In genomic region chr4:183932576-183932975, GRCh38 we compare ENCODE assay signal across 22 cellular contexts. TPM values are rescaled to one million over a fixed set of nuclear protein-coding genes. Genes with fewer than 3 reads are reported as not detected.
"Had no signal": no experiment of that assay in that cellular context is flagged by ENCODE, and none has a peak within 500 bp of the region (broad histone marks: within the 10 kb centered on the region; RNA-seq: fewer than 3 reads in every experiment).

No MANE protein-coding gene starts in this region.

- DNase-seq: naive thymus-derived CD8-positive, alpha-beta T cell; nephron progenitor cell; pancreas; right cardiac atrium; right lobe of liver; sigmoid colon; small intestine; stimulated activated CD4-positive, alpha-beta T cell treated with anti-CD3 and anti-CD28 coated beads, Interleukin-15, amount 100 ng/mL, for 24 hours; stimulated activated CD4-positive, alpha-beta T cell treated with anti-CD3 and anti-CD28 coated beads, Interleukin-2, amount 100 ng/mL, for 24 hours; stimulated activated CD4-positive, alpha-beta T cell treated with anti-CD3 and anti-CD28 coated beads, Interleukin-2, amount 100 ng/mL, for 48 hours; stimulated activated CD4-positive, alpha-beta T cell treated with anti-CD3 and anti-CD28 coated beads, Interleukin-4, amount 100 ng/mL, for 24 hours; stimulated activated naive B cell treated with anti-CD40 and anti-IgM and Interleukin-4, amounts not matched to agents 10 μg/mL and 1 μg/mL and 100 μg/mL, for 72 hours; stimulated activated naive CD4-positive, alpha-beta T cell treated with Interleukin-2 at 50 U/mL for 16 hours; stomach; thyroid gland; upper lobe of right lung; uterus had no signal

- H3K36me3 Mint-ChIP-seq: naive thymus-derived CD8-positive, alpha-beta T cell; natural killer cell treated with Interleukin-12 subunit alpha and Interleukin-12 subunit beta and Interleukin-15 and Interleukin-18, amount 100 ng/mL, for 72 hours; stimulated activated effector memory CD8-positive, alpha-beta T cell treated with anti-CD3 and anti-CD28 coated beads, Interleukin-12 subunit alpha, Interleukin-12 subunit beta, amount 100 ng/mL, for 72 hours; stimulated activated naive B cell treated with anti-CD40 and anti-IgM and Interleukin-4, amounts not matched to agents 10 μg/mL and 1 μg/mL and 100 μg/mL, for 72 hours; type B pancreatic cell had no signal

- H3K27ac Mint-ChIP-seq: naive thymus-derived CD8-positive, alpha-beta T cell; natural killer cell treated with Interleukin-12 subunit alpha and Interleukin-12 subunit beta and Interleukin-15 and Interleukin-18, amount 100 ng/mL, for 72 hours; nephron progenitor cell; stimulated activated effector memory CD8-positive, alpha-beta T cell treated with anti-CD3 and anti-CD28 coated beads, Interleukin-12 subunit alpha, Interleukin-12 subunit beta, amount 100 ng/mL, for 72 hours; stimulated activated naive B cell treated with anti-CD40 and anti-IgM and Interleukin-4, amounts not matched to agents 10 μg/mL and 1 μg/mL and 100 μg/mL, for 72 hours; stimulated activated naive CD8-positive, alpha-beta T cell treated with anti-CD3 and anti-CD28 coated beads, Interleukin-15, Interleukin-2, amounts not matched to agents 100 ng/mL and 50 ng/mL, for 24 hours; type B pancreatic cell had no signal

- H3K4me1 Mint-ChIP-seq: naive thymus-derived CD8-positive, alpha-beta T cell; stimulated activated effector memory CD8-positive, alpha-beta T cell treated with anti-CD3 and anti-CD28 coated beads, Interleukin-12 subunit alpha, Interleukin-12 subunit beta, amount 100 ng/mL, for 72 hours; stimulated activated naive B cell treated with anti-CD40 and anti-IgM and Interleukin-4, amounts not matched to agents 10 μg/mL and 1 μg/mL and 100 μg/mL, for 72 hours had no signal

- H3K9me3 Mint-ChIP-seq: naive thymus-derived CD8-positive, alpha-beta T cell; natural killer cell treated with Interleukin-12 subunit alpha and Interleukin-12 subunit beta and Interleukin-15 and Interleukin-18, amount 100 ng/mL, for 72 hours; nephron progenitor cell; neural crest cell; stimulated activated effector memory CD8-positive, alpha-beta T cell treated with anti-CD3 and anti-CD28 coated beads, Interleukin-12 subunit alpha, Interleukin-12 subunit beta, amount 100 ng/mL, for 72 hours; stimulated activated naive B cell treated with anti-CD40 and anti-IgM and Interleukin-4, amounts not matched to agents 10 μg/mL and 1 μg/mL and 100 μg/mL, for 72 hours; stimulated activated naive CD8-positive, alpha-beta T cell treated with anti-CD3 and anti-CD28 coated beads, Interleukin-15, Interleukin-2, amounts not matched to agents 100 ng/mL and 50 ng/mL, for 24 hours; type B pancreatic cell had no signal

- ATAC-seq: naive thymus-derived CD8-positive, alpha-beta T cell; natural killer cell treated with Interleukin-12 subunit alpha and Interleukin-12 subunit beta and Interleukin-15 and Interleukin-18, amount 100 ng/mL, for 72 hours; pancreas; right cardiac atrium; right lobe of liver; stimulated activated effector memory CD8-positive, alpha-beta T cell treated with anti-CD3 and anti-CD28 coated beads, Interleukin-12 subunit alpha, Interleukin-12 subunit beta, amount 100 ng/mL, for 72 hours; stimulated activated naive B cell treated with anti-CD40 and anti-IgM and Interleukin-4, amounts not matched to agents 10 μg/mL and 1 μg/mL and 100 μg/mL, for 72 hours; upper lobe of right lung had no signal

- H3K4me3 Mint-ChIP-seq: naive thymus-derived CD8-positive, alpha-beta T cell; natural killer cell treated with Interleukin-12 subunit alpha and Interleukin-12 subunit beta and Interleukin-15 and Interleukin-18, amount 100 ng/mL, for 72 hours; nephron progenitor cell; neural crest cell; stimulated activated effector memory CD8-positive, alpha-beta T cell treated with anti-CD3 and anti-CD28 coated beads, Interleukin-12 subunit alpha, Interleukin-12 subunit beta, amount 100 ng/mL, for 72 hours; stimulated activated naive B cell treated with anti-CD40 and anti-IgM and Interleukin-4, amounts not matched to agents 10 μg/mL and 1 μg/mL and 100 μg/mL, for 72 hours; stimulated activated naive CD8-positive, alpha-beta T cell treated with anti-CD3 and anti-CD28 coated beads, Interleukin-15, Interleukin-2, amounts not matched to agents 100 ng/mL and 50 ng/mL, for 24 hours; type B pancreatic cell had no signal

- H3K27me3 Mint-ChIP-seq: type B pancreatic cell had no signal

RNA-seq across cellular contexts. Expression of gene STOX2, which starts 27.5 kb away (rescaled TPM):
- total RNA-seq: naive thymus-derived CD8-positive, alpha-beta T cell; natural killer cell treated with Interleukin-12 subunit alpha and Interleukin-12 subunit beta and Interleukin-15 and Interleukin-18, amount 100 ng/mL, for 72 hours had no signal
